1 cellular context compared by ENCODE assay signal in the genomic region with DNA sequence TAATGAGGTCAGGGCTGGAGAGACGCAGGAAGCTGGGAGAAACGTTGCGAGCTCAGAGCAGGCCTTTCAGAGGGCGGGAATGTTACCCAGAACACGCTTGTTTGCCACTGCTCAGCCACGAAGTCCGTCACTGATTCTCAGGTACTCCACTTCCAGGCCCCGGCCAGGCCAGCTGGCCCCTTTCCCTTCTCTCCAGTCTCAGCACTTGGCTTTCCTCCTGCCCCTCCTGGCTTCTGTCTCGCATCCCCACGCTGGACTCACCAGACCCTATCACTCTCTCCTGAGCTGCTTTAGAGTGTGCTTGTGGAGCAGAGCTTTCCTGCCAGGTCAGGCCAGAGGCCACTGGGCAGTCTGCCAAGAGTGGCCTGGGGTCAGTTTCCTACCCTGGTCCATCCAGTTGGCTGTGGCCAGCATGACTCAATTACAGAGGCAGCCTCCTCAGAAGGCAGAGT.
A peak's percentile ranks its signal among the peaks of the same experiment; 100 is the strongest.
TF ChIP-seq lines count a peak whose summit lies in the region.

No MANE protein-coding gene starts in this region.

TF ChIP-seq in HepG2, 621 proteins besides CTCF, POLR2A, EP300 and RAD21 (continued from another document):
- TF ChIP-seq NR2F2 (IDR thresholded peaks at IDR 0.05; ENCODE audit: borderline replicate concordance, low read depth) (peak; percentile 71; the same call in 1 of the 2 replicates), TSC22D2 (CRISPR knock-in tag; IDR thresholded peaks at IDR 0.05; ENCODE audit: borderline replicate concordance) (no peak), RXRB (CRISPR knock-in tag; IDR thresholded peaks at IDR 0.05; ENCODE audit: borderline replicate concordance) (peak; percentile 29; the same call in 1 of the 2 replicates), ZNF225 (CRISPR knock-in tag; IDR thresholded peaks at IDR 0.05) (no peak), HDAC1 (CRISPR knock-in tag; IDR thresholded peaks at IDR 0.05) (peak; percentile 17; the same call in 1 of the 2 replicates), HNF4A (CRISPR knock-in tag; IDR thresholded peaks at IDR 0.05) (peak; percentile 57), CBX5 (CRISPR knock-in tag; IDR thresholded peaks at IDR 0.05; ENCODE audit: borderline replicate concordance) (no peak), ZNF460 (CRISPR knock-in tag; IDR thresholded peaks at IDR 0.05; ENCODE audit: borderline replicate concordance) (no peak), ELF3 (CRISPR knock-in tag; IDR thresholded peaks at IDR 0.05) (0 out of 2 replicates have a peak, but pooled peaks have one; percentile 22), KLF16 (CRISPR knock-in tag; IDR thresholded peaks at IDR 0.05) (no peak), NONO (IDR thresholded peaks at IDR 0.05) (no peak), NONO (CRISPR knock-in tag; conservative IDR thresholded peaks at IDR 0.05) (no peak), AGO2 (optimal IDR thresholded peaks at IDR 0.05; ENCODE audit: low read depth, low read length) (no peak), GABPB1 (CRISPR knock-in tag; IDR thresholded peaks at IDR 0.05) (peak; percentile 35; the same call in 1 of the 2 replicates)
- TF ChIP-seq, protein P1, sequence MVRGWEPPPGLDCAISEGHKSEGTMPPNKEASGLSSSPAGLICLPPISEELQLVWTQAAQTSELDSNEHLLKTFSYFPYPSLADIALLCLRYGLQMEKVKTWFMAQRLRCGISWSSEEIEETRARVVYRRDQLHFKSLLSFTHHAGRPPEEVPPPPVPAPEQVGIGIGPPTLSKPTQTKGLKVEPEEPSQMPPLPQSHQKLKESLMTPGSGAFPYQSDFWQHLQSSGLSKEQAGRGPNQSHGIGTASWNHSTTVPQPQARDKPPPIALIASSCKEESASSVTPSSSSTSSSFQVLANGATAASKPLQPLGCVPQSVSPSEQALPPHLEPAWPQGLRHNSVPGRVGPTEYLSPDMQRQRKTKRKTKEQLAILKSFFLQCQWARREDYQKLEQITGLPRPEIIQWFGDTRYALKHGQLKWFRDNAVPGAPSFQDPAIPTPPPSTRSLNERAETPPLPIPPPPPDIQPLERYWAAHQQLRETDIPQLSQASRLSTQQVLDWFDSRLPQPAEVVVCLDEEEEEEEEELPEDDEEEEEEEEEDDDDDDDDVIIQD (CRISPR knock-in tag; IDR thresholded peaks at IDR 0.05; ENCODE audit: low read depth): peak; percentile 36; the same call in 1 of the 2 replicates
- TF ChIP-seq, protein P2, sequence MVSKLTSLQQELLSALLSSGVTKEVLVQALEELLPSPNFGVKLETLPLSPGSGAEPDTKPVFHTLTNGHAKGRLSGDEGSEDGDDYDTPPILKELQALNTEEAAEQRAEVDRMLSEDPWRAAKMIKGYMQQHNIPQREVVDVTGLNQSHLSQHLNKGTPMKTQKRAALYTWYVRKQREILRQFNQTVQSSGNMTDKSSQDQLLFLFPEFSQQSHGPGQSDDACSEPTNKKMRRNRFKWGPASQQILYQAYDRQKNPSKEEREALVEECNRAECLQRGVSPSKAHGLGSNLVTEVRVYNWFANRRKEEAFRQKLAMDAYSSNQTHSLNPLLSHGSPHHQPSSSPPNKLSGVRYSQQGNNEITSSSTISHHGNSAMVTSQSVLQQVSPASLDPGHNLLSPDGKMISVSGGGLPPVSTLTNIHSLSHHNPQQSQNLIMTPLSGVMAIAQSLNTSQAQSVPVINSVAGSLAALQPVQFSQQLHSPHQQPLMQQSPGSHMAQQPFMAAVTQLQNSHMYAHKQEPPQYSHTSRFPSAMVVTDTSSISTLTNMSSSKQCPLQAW (CRISPR knock-in tag; IDR thresholded peaks at IDR 0.05): no peak
- TF ChIP-seq, protein P3, sequence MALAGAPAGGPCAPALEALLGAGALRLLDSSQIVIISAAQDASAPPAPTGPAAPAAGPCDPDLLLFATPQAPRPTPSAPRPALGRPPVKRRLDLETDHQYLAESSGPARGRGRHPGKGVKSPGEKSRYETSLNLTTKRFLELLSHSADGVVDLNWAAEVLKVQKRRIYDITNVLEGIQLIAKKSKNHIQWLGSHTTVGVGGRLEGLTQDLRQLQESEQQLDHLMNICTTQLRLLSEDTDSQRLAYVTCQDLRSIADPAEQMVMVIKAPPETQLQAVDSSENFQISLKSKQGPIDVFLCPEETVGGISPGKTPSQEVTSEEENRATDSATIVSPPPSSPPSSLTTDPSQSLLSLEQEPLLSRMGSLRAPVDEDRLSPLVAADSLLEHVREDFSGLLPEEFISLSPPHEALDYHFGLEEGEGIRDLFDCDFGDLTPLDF (CRISPR knock-in tag; IDR thresholded peaks at IDR 0.05): no peak
